ENCODE assay signal across 32 cellular contexts in the genomic region with DNA sequence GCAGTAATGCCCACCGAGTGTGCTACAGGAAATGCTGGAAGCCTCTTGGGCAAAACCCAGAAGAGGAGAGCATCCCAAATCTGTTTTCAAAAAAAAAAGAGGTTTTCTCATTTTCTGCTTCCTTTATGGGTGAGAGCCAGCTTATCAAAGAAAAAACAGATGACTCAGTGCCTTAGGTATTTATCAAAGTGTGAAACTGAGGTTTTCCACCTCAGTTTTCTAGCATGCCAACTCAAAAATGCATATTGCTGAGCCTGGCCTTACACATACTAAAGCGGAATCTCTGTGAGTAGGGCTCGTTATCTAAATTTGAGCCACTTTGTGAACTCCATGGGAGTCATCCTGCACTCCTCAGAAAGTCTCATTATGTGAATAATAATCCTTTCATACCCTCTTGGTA.
DNase-seq lines count a peak whose midpoint lies in the region; ATAC-seq, FAIRE-seq and TF ChIP-seq lines count a peak whose summit lies in the region.
"Had no signal": no experiment of that assay in that cellular context is flagged by ENCODE, and none has a peak within 500 bp of the region (broad histone marks: within the 10 kb centered on the region; RNA-seq: fewer than 3 reads in every experiment).

No MANE protein-coding gene starts in this region.

- dilution Hi-C loops in endothelial cell of umbilical vein (cut with MboI; ENCODE audit: extremely low pct_ligation_motif_present, low sequenced_read_pairs) = no loop called here

- POLR2A ChIA-PET in endothelial cell of umbilical vein (lab: Charles Lee) = no interaction called here

- H3K79me2 ChIP-seq in GM23248 (ENCODE audit: insufficient read depth) (no peaks in the 10 kb centered on the region), SU-DHL-6 (ENCODE audit: insufficient read depth, low read length) (peaks cover 24% of the 10 kb centered on the region), endothelial cell of umbilical vein (ENCODE audit: control insufficient read depth, insufficient read depth, low read length) (no peaks in the 10 kb centered on the region)

- no peaks in the 10 kb centered on the region for H3K27me3 Mint-ChIP-seq in progenitor cell of endocrine pancreas
- H3K27me3 Mint-ChIP-seq: activated CD4-positive, alpha-beta T cell treated with anti-CD3 and anti-CD28 coated beads for 36 hours; activated naive CD4-positive, alpha-beta T cell treated with anti-CD3 and anti-CD28 coated beads, Interleukin-2, amount 50 U/mL, for 24 hours; stimulated activated memory B cell treated with anti-CD40 and anti-IgM and Interleukin-4, amounts not matched to agents 10 μg/mL and 1 μg/mL and 100 μg/mL, for 72 hours; T-helper 17 cell had no signal

- H3K9me1 ChIP-seq in endothelial cell of umbilical vein (replicated peaks; ENCODE audit: control insufficient read depth, extremely low read depth, insufficient read depth, low read length) = no peaks in the 10 kb centered on the region

- WGBS in GM23248 (ENCODE audit: low coverage in 1 of 2, low lambda C conversion rate in 2 of 2, missing lambda C conversion rate in 2 of 2), 2 experiments = 72 to 79% methylated on average over 3 of the region's 3 CpGs
- WGBS in body of pancreas, 2 donors = 71 to 84% methylated on average over 3 of the region's 3 CpGs

- H3K36me3 ChIP-seq in GM23248 (ENCODE audit: low read depth) (no peaks in the 10 kb centered on the region), SU-DHL-6 (ENCODE audit: low read length) (peaks cover 12% of the 10 kb centered on the region), endothelial cell of umbilical vein (ENCODE audit: control insufficient read depth in 2 of 2, extremely low read depth in 1 of 2, insufficient read depth in 2 of 2, low read length in 2 of 2) (no peaks in the 10 kb centered on the region), body of pancreas (replicated peaks in 1 of 2; ENCODE audit: insufficient read depth in 1 of 2, low read depth in 2 of 2) (no peaks in the 10 kb centered on the region)
- H3K36me3 ChIP-seq: pancreas, right lobe of liver had no signal

- intact Hi-C loops in endothelial cell of umbilical vein (cut with micrococcal nuclease) = loop anchor here (2.0 kb wide), 1 partner anchor 865 kb away; no protein-coding TSS in a partner anchor
- intact Hi-C loops in body of pancreas (cut with DNase I) = no loop called here

- H3K4me1 ChIP-seq in GM23248 (ENCODE audit: insufficient read depth) (no peaks in the 10 kb centered on the region), endothelial cell of umbilical vein (ENCODE audit: control insufficient read depth, extremely low read depth, insufficient read depth, low read length) (peaks cover 6% of the 10 kb centered on the region), body of pancreas (no peaks in the 10 kb centered on the region)
- H3K4me1 ChIP-seq: pancreas, right lobe of liver had no signal

- H3K4me3 ChIP-seq in GM23248 (no peak overlapping the region), SU-DHL-6 (ENCODE audit: insufficient read depth, low read length, poor library complexity, severe bottlenecking) (peak overlapping the region; percentile 15), endothelial cell of umbilical vein (replicated peaks in 1 of 3; ENCODE audit: insufficient read depth in 1 of 3, low read depth in 1 of 3, low read length in 3 of 3) (no peak overlapping the region), body of pancreas (no peak overlapping the region)
- H3K4me3 ChIP-seq: lung, pancreas, right lobe of liver had no signal

- H3K4me3 Mint-ChIP-seq in progenitor cell of endocrine pancreas (ENCODE audit: low read depth) = no peak overlapping the region
- H3K4me3 Mint-ChIP-seq: activated CD4-positive, alpha-beta T cell treated with anti-CD3 and anti-CD28 coated beads for 36 hours; activated CD8-positive, alpha-beta T cell treated with anti-CD3 and anti-CD28 coated beads, Interleukin-2, amount 10 ng/mL, durations not matched to agents 7 days and 5 days; activated naive CD4-positive, alpha-beta T cell treated with anti-CD3 and anti-CD28 coated beads, Interleukin-2, amount 50 U/mL, for 24 hours; CD14-positive monocyte; nephron progenitor cell; stimulated activated memory B cell treated with anti-CD40 and anti-IgM and Interleukin-4, amounts not matched to agents 10 μg/mL and 1 μg/mL and 100 μg/mL, for 72 hours; T-helper 17 cell had no signal

- H3K4me1 Mint-ChIP-seq in progenitor cell of endocrine pancreas (ENCODE audit: low read depth) = no peaks in the 10 kb centered on the region
- H3K4me1 Mint-ChIP-seq: activated CD4-positive, alpha-beta T cell treated with anti-CD3 and anti-CD28 coated beads for 36 hours; activated naive CD4-positive, alpha-beta T cell treated with anti-CD3 and anti-CD28 coated beads, Interleukin-2, amount 50 U/mL, for 24 hours; CD14-positive monocyte; nephron progenitor cell; T-helper 17 cell had no signal

- H3K4me2 ChIP-seq in GM23248 (ENCODE audit: unreplicated experiment) (no peak overlapping the region), SU-DHL-6 (ENCODE audit: low read depth, low read length, poor library complexity, severe bottlenecking) (peak overlapping the region; percentile 71), endothelial cell of umbilical vein (ENCODE audit: insufficient read depth, low read length) (peak overlapping the region; percentile 33)
- H3K4me2 ChIP-seq: SK-N-SH had no signal

- H3K27me3 ChIP-seq in GM23248 (replicated peaks; ENCODE audit: insufficient read depth) (no peaks in the 10 kb centered on the region), SU-DHL-6 (ENCODE audit: low read length) (no peaks in the 10 kb centered on the region), endothelial cell of umbilical vein (ENCODE audit: control insufficient read depth in 2 of 2, insufficient read depth in 2 of 2, low read length in 2 of 2) (no peaks in the 10 kb centered on the region), body of pancreas (no peaks in the 10 kb centered on the region)
- H3K27me3 ChIP-seq: pancreas, right lobe of liver had no signal

- no peak overlapping the region for H2AFZ ChIP-seq in GM23248
- H2AFZ ChIP-seq in SU-DHL-6 (ENCODE audit: low read depth, low read length, severe bottlenecking) = no peak overlapping the region
- no peak overlapping the region for H2AFZ ChIP-seq in endothelial cell of umbilical vein (ENCODE audit: low read depth, low read length)

- H3K27ac ChIP-seq in GM23248 (no peak overlapping the region), SU-DHL-6 (ENCODE audit: low read depth, low read length) (peak overlapping the region; percentile 97), endothelial cell of umbilical vein (ENCODE audit: insufficient read depth, low read depth, low read length) (no peak overlapping the region), caudate nucleus (ENCODE audit: low read depth, low read length) (no peak overlapping the region), body of pancreas (no peak overlapping the region)
- H3K27ac ChIP-seq: epithelial cell of prostate, pancreas, right lobe of liver had no signal

- TF ChIP-seq POLR2A in endothelial cell of umbilical vein (IDR thresholded peaks at IDR 0.05; ENCODE audit: low read depth, low read length) = no peak
- TF ChIP-seq POLR2A in body of pancreas (IDR thresholded peaks at IDR 0.05) = no peak

- DNase-seq in GM23248 (peak; percentile 4), endothelial cell of umbilical vein (ENCODE audit: low read depth, low spot score) (peak; percentile 48), renal cortical epithelial cell (ENCODE audit: low read depth) (peak; percentile 27), caudate nucleus (lab: John Stamatoyannopoulos, UW) (no peak), progenitor cell of endocrine pancreas (ENCODE audit: low spot score, unreplicated experiment) (no peak), NCI-H2227 treated with DMSO at 0.1 percent for 48 hours (lab: John Stamatoyannopoulos, UW) (no peak), body of pancreas (no peak)
- DNase-seq: activated CD4-positive, alpha-beta T cell treated with anti-CD3 and anti-CD28 coated beads for 36 hours; activated CD8-positive, alpha-beta T cell treated with anti-CD3 and anti-CD28 coated beads, Interleukin-2, amount 10 ng/mL, durations not matched to agents 7 days and 5 days; aorta; cerebellar nuclear complex; DND-41; head of caudate nucleus; MM.1S; NCI-H2029 treated with DMSO at 0.1 percent for 48 hours; NCI-H82; nephron progenitor cell; pancreas; right lobe of liver; SK-N-SH; stimulated activated CD4-positive, alpha-beta T cell treated with anti-CD3 and anti-CD28 coated beads, Interleukin-12 subunit alpha, Interleukin-12 subunit beta, amount 100 ng/mL, for 4 hours; stimulated activated CD4-positive, alpha-beta T cell treated with anti-CD3 and anti-CD28 coated beads, Interleukin-4, amount 100 ng/mL, for 24 hours; substantia nigra; T-helper 17 cell had no signal

- peak; percentile 79 for FAIRE-seq in endothelial cell of umbilical vein (lab: Jason Lieb, UNC)
- FAIRE-seq: GM12892, pancreas had no signal

- H3K9me3 ChIP-seq in GM23248 (ENCODE audit: low read depth) (no peaks in the 10 kb centered on the region), SU-DHL-6 (ENCODE audit: insufficient read depth, low read length) (peaks cover 7% of the 10 kb centered on the region; the same call in 1 of the 2 replicates), endothelial cell of umbilical vein (replicated peaks; ENCODE audit: control insufficient read depth, insufficient read depth, low read length) (no peaks in the 10 kb centered on the region), body of pancreas (peaks cover 0 to 4% (median 0%) of the 10 kb centered on the region in 3 donors)
- H3K9me3 ChIP-seq: right lobe of liver had no signal

- H3K27ac Mint-ChIP-seq in progenitor cell of endocrine pancreas = no peak overlapping the region
- H3K27ac Mint-ChIP-seq: activated CD4-positive, alpha-beta T cell treated with anti-CD3 and anti-CD28 coated beads for 36 hours; activated CD8-positive, alpha-beta T cell treated with anti-CD3 and anti-CD28 coated beads, Interleukin-2, amount 10 ng/mL, durations not matched to agents 7 days and 5 days; activated naive CD4-positive, alpha-beta T cell treated with anti-CD3 and anti-CD28 coated beads, Interleukin-2, amount 50 U/mL, for 24 hours; activated T-helper 2 cell treated with anti-CD3 and anti-CD28 coated beads, Interferon-gamma antibody, Interleukin-2, Interleukin-4, amounts not matched to agents 10 μg/mL and 5 μg/mL and 100 μg/mL, durations not matched to agents 14 hours and 24 hours and 36 hours; CD14-positive monocyte; nephron progenitor cell; stimulated activated memory B cell treated with anti-CD40 and anti-IgM and Interleukin-4, amounts not matched to agents 10 μg/mL and 1 μg/mL and 100 μg/mL, for 72 hours; T-helper 17 cell had no signal

- BruUV-seq in endothelial cell of umbilical vein (replicated peaks; lab: Mats Ljungman, UMichigan) = no TSS peak

- H3K9me3 Mint-ChIP-seq in progenitor cell of endocrine pancreas (ENCODE audit: low read depth) = peaks cover 12% of the 10 kb centered on the region

- in situ Hi-C loops in GM23248 (cut with MboI) = no loop called here

- H3K9me2 ChIP-seq in GM23248 (ENCODE audit: insufficient read depth) (0 out of 2 replicates have a peak, but pooled peaks cover 8% of the 10 kb centered on the region), SU-DHL-6 (replicated peaks; ENCODE audit: insufficient read depth, low read length) (no peaks in the 10 kb centered on the region)
- H3K9me2 ChIP-seq: SK-N-SH had no signal

- H4K20me1 ChIP-seq in GM23248 (ENCODE audit: insufficient read depth) (no peaks in the 10 kb centered on the region), SU-DHL-6 (ENCODE audit: low read depth, low read length) (no peaks in the 10 kb centered on the region), endothelial cell of umbilical vein (replicated peaks; ENCODE audit: control insufficient read depth, extremely low read depth, insufficient read depth, low read length) (no peaks in the 10 kb centered on the region)

- H3K9ac ChIP-seq in GM23248 (no peak overlapping the region), SU-DHL-6 (ENCODE audit: low read length) (peak overlapping the region; percentile 55), endothelial cell of umbilical vein (replicated peaks; ENCODE audit: extremely low read depth, insufficient read depth, low read length) (no peak overlapping the region)
- H3K9ac ChIP-seq: SK-N-SH had no signal

- H3K36me3 Mint-ChIP-seq in progenitor cell of endocrine pancreas (ENCODE audit: insufficient read depth) = peaks cover 2% of the 10 kb centered on the region
- H3K36me3 Mint-ChIP-seq: activated naive CD4-positive, alpha-beta T cell treated with anti-CD3 and anti-CD28 coated beads, Interleukin-2, amount 50 U/mL, for 24 hours; CD14-positive monocyte; stimulated activated memory B cell treated with anti-CD40 and anti-IgM and Interleukin-4, amounts not matched to agents 10 μg/mL and 1 μg/mL and 100 μg/mL, for 72 hours had no signal

- CTCF ChIA-PET in endothelial cell of umbilical vein (lab: Charles Lee) = no interaction called here

- no peak for ATAC-seq in body of pancreas
- ATAC-seq: activated CD4-positive, alpha-beta T cell treated with anti-CD3 and anti-CD28 coated beads for 36 hours; activated CD8-positive, alpha-beta T cell treated with anti-CD3 and anti-CD28 coated beads, Interleukin-2, amount 10 ng/mL, durations not matched to agents 7 days and 5 days; pancreas; right lobe of liver; stimulated activated memory B cell treated with anti-CD40 and anti-IgM and Interleukin-4, amounts not matched to agents 10 μg/mL and 1 μg/mL and 100 μg/mL, for 72 hours; T-helper 17 cell had no signal

- H3F3A ChIP-seq in GM23248 (ENCODE audit: insufficient read depth) (no peaks in the 10 kb centered on the region), SU-DHL-6 (ENCODE audit: insufficient read depth) (peaks cover 84% of the 10 kb centered on the region)

- TF ChIP-seq CTCF in SU-DHL-6 (IDR thresholded peaks at IDR 0.05; ENCODE audit: insufficient read depth, low read length, poor library complexity, severe bottlenecking) (no peak), endothelial cell of umbilical vein (IDR thresholded peaks at IDR 0.05; ENCODE audit: extremely low read depth in 1 of 2, insufficient read depth in 1 of 2, low read depth in 1 of 2, low read length in 2 of 2) (no peak), progenitor cell of endocrine pancreas (IDR thresholded peaks at IDR 0.05; ENCODE audit: unreplicated experiment) (no peak), body of pancreas (IDR thresholded peaks at IDR 0.05) (no peak)

Comparison
In these comparisons a context has a peak if more than half of its experiments do, and no peak if none do; other contexts are left out.
1. DNase-seq: peak in GM23248 (single experiment), endothelial cell of umbilical vein (single experiment) and renal cortical epithelial cell (single experiment); none in caudate nucleus (0 of 61), progenitor cell of endocrine pancreas (single experiment), NCI-H2227 treated with DMSO at 0.1 percent for 48 hours (single experiment) and body of pancreas (0 of 4).